25 cellular contexts compared by ENCODE assay signal in the genomic region with DNA sequence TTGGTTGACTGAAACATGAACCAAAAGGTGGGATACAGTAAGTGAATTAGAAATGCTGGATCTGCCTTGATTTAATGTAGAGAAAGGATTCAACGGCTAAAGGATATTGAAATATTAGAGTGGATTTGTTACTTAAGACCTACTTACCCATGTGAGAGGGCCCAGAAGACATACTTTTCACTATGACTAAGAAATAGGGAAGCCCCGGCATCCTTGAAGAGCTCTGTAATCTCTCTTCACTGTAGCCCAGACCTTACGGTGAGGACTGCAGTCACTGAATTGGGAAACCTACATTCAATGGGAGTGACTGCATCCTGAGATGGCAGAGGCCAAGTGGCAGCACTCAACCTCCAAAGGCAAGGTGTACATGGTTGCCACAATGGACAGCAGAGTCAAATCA. TPM values are rescaled to one million over a fixed set of nuclear protein-coding genes. Genes with fewer than 3 reads are reported as not detected.
"Had no signal": no experiment of that assay in that cellular context is flagged by ENCODE, and none has a peak within 500 bp of the region (broad histone marks: within the 10 kb centered on the region; RNA-seq: fewer than 3 reads in every experiment).

No MANE protein-coding gene starts in this region.

- FAIRE-seq: RCC 7860 had no signal

- H3K4me1 ChIP-seq: ascending aorta had no signal

- H3K27ac ChIP-seq: ascending aorta, VCaP had no signal

- ATAC-seq: activated CD8-positive, alpha-beta T cell treated with anti-CD3 and anti-CD28 coated beads for 36 hours; PC-3; T-cell had no signal

- H3K9me3 ChIP-seq: ascending aorta had no signal

- DNase-seq: activated CD4-positive, alpha-beta T cell treated with anti-CD3 and anti-CD28 coated beads, Interleukin-2, amount 50 U/mL, for 1 hour; activated CD4-positive, CD25-positive, alpha-beta regulatory T cell; activated CD8-positive, alpha-beta memory T cell treated with anti-CD3 and anti-CD28 coated beads, Interleukin-2, amount 50 U/mL, for 4 hours; activated CD8-positive, alpha-beta T cell treated with anti-CD3 and anti-CD28 coated beads for 36 hours; activated T-cell treated with anti-CD3 and anti-CD28 coated beads, Interleukin-2, amount 50 U/mL, for 1 hour; amniotic stem cell; NCI-H1092; NCI-H1417; NCI-H1694; NCI-H2029; NCI-H2107; NCI-H2171 treated with DMSO at 0.1 percent for 48 hours; NCI-H345; NCI-H510A; NCI-H526 treated with DMSO at 0.1 percent for 48 hours; NCI-H82; PC-3; SHP77 treated with DMSO at 0.1 percent for 48 hours; T-cell had no signal

- H3K36me3 ChIP-seq: ascending aorta had no signal

- H3K4me3 ChIP-seq: ascending aorta had no signal

- H3K27me3 ChIP-seq: ascending aorta had no signal

RNA-seq across cellular contexts. Expression of a gene that starts 59.7 kb away (rescaled TPM):
- total RNA-seq: activated CD8-positive, alpha-beta T cell treated with anti-CD3 and anti-CD28 coated beads for 36 hours; ascending aorta; MCF 10A; PC-3; SK-MEL-5; T-cell; T-helper 2 cell treated with Interferon-gamma antibody and Interleukin-4, amounts not matched to agents 100 ng/mL and 5 ng/mL, for 36 hours had no signal
